ENCODE assay signal across 10 cellular contexts in genomic region chr2:109611467-109612095, GRCh38. TPM values are rescaled to one million over a fixed set of nuclear protein-coding genes. Genes with fewer than 3 reads are reported as not detected.
DNase-seq lines count a peak whose midpoint lies in the region; ATAC-seq, FAIRE-seq and TF ChIP-seq lines count a peak whose summit lies in the region.
"Had no signal": no experiment of that assay in that cellular context is flagged by ENCODE, and none has a peak within 500 bp of the region (broad histone marks: within the 10 kb centered on the region; RNA-seq: fewer than 3 reads in every experiment).

No MANE protein-coding gene starts in this region.

- ATAC-seq in natural killer cell treated with Interleukin-12 subunit alpha and Interleukin-12 subunit beta and Interleukin-15 and Interleukin-18, amount 100 ng/mL, for 72 hours: no peak
- no peak for ATAC-seq in GM21723 (IDR thresholded peaks at IDR 0.05; ENCODE audit: unreplicated experiment)
- ATAC-seq in stimulated activated naive B cell treated with anti-CD40 and anti-IgM and Interleukin-4, amounts not matched to agents 10 μg/mL and 1 μg/mL and 100 μg/mL, for 72 hours (replicated peaks): no peak
- ATAC-seq: pancreas had no signal

- H3K9me3 Mint-ChIP-seq in natural killer cell treated with Interleukin-12 subunit alpha and Interleukin-12 subunit beta and Interleukin-15 and Interleukin-18, amount 100 ng/mL, for 72 hours: no peaks in the 10 kb centered on the region
- peaks cover 0 to 3% of the 10 kb centered on the region in 2 donors for H3K9me3 Mint-ChIP-seq in stimulated activated naive B cell treated with anti-CD40 and anti-IgM and Interleukin-4, amounts not matched to agents 10 μg/mL and 1 μg/mL and 100 μg/mL, for 72 hours

- DNase-seq in D721Med (ENCODE audit: insufficient read length, low spot score): no peak
- DNase-seq in MV-4-11 (lab: John Stamatoyannopoulos, UW): peak; percentile 8
- peak; percentile 10 to 30 for DNase-seq in dermis microvascular lymphatic vessel endothelial cell (ENCODE audit: low read depth in 2 of 2)
- DNase-seq in natural killer cell treated with Interleukin-12 subunit alpha and Interleukin-12 subunit beta and Interleukin-15 and Interleukin-18, amount 100 ng/mL, for 72 hours (ENCODE audit: low spot score): no peak
- DNase-seq in stimulated activated CD8-positive, alpha-beta memory T cell treated with anti-CD3 and anti-CD28 coated beads, Interleukin-4, amount 100 ng/mL, for 48 hours: no peak
- no peak for DNase-seq in GM20000 (ENCODE audit: low spot score)
- DNase-seq in stimulated activated naive B cell treated with anti-CD40 and anti-IgM and Interleukin-4, amounts not matched to agents 10 μg/mL and 1 μg/mL and 100 μg/mL, for 72 hours: no peak
- DNase-seq: pancreas, uterus had no signal

- no peak for FAIRE-seq in D721Med (lab: Jason Lieb, UNC)
- FAIRE-seq: pancreas had no signal

- no peak overlapping the region for H3K27ac Mint-ChIP-seq in natural killer cell treated with Interleukin-12 subunit alpha and Interleukin-12 subunit beta and Interleukin-15 and Interleukin-18, amount 100 ng/mL, for 72 hours
- H3K27ac Mint-ChIP-seq in stimulated activated naive B cell treated with anti-CD40 and anti-IgM and Interleukin-4, amounts not matched to agents 10 μg/mL and 1 μg/mL and 100 μg/mL, for 72 hours: no peak overlapping the region

- H3K36me3 Mint-ChIP-seq in natural killer cell treated with Interleukin-12 subunit alpha and Interleukin-12 subunit beta and Interleukin-15 and Interleukin-18, amount 100 ng/mL, for 72 hours: peaks cover 8% of the 10 kb centered on the region
- peaks cover 6 to 14% of the 10 kb centered on the region in 2 donors for H3K36me3 Mint-ChIP-seq in stimulated activated naive B cell treated with anti-CD40 and anti-IgM and Interleukin-4, amounts not matched to agents 10 μg/mL and 1 μg/mL and 100 μg/mL, for 72 hours

- peaks cover 40 to 60% of the 10 kb centered on the region in 2 donors for H3K27me3 Mint-ChIP-seq in natural killer cell treated with Interleukin-12 subunit alpha and Interleukin-12 subunit beta and Interleukin-15 and Interleukin-18, amount 100 ng/mL, for 72 hours
- H3K27me3 Mint-ChIP-seq in stimulated activated naive B cell treated with anti-CD40 and anti-IgM and Interleukin-4, amounts not matched to agents 10 μg/mL and 1 μg/mL and 100 μg/mL, for 72 hours: peaks cover 65 to 74% of the 10 kb centered on the region in 2 donors

- peaks cover 7 to 8% of the 10 kb centered on the region in 2 donors for H3K4me1 Mint-ChIP-seq in natural killer cell treated with Interleukin-12 subunit alpha and Interleukin-12 subunit beta and Interleukin-15 and Interleukin-18, amount 100 ng/mL, for 72 hours (ENCODE audit: low read depth in 2 of 2)
- H3K4me1 Mint-ChIP-seq in stimulated activated naive B cell treated with anti-CD40 and anti-IgM and Interleukin-4, amounts not matched to agents 10 μg/mL and 1 μg/mL and 100 μg/mL, for 72 hours: peaks cover 2 to 4% of the 10 kb centered on the region in 2 donors

- peak overlapping the region; percentile 77 for H3K4me3 Mint-ChIP-seq in natural killer cell treated with Interleukin-12 subunit alpha and Interleukin-12 subunit beta and Interleukin-15 and Interleukin-18, amount 100 ng/mL, for 72 hours
- no peak overlapping the region for H3K4me3 Mint-ChIP-seq in stimulated activated naive B cell treated with anti-CD40 and anti-IgM and Interleukin-4, amounts not matched to agents 10 μg/mL and 1 μg/mL and 100 μg/mL, for 72 hours

- peak; percentile 26 for TF ChIP-seq CTCF in D721Med (IDR thresholded peaks at IDR 0.05; ENCODE audit: insufficient read depth, missing control alignments)
- no peak for TF ChIP-seq CTCF in GM20000 (IDR thresholded peaks at IDR 0.05; ENCODE audit: extremely low read depth, missing control alignments)

RNA-seq across cellular contexts. Expression of gene SEPTIN10, which starts 2.2 kb away (rescaled TPM):
- total RNA-seq in dermis microvascular lymphatic vessel endothelial cell: 86.8 and 107 TPM in 2 replicates
- 1 to 10 TPM in 1 of 2 donors, under 1 TPM in 1; 0.64 to 1.9 TPM for total RNA-seq in natural killer cell treated with Interleukin-12 subunit alpha and Interleukin-12 subunit beta and Interleukin-15 and Interleukin-18, amount 100 ng/mL, for 72 hours

RNA-seq across cellular contexts. Expression of gene SOWAHC, which starts 2.6 kb away (rescaled TPM):
- total RNA-seq in dermis microvascular lymphatic vessel endothelial cell: 6.0 and 11.4 TPM in 2 replicates
- under 1 TPM; 0.14 to 0.29 TPM for total RNA-seq in natural killer cell treated with Interleukin-12 subunit alpha and Interleukin-12 subunit beta and Interleukin-15 and Interleukin-18, amount 100 ng/mL, for 72 hours

Comparison
In these comparisons a context has a peak if more than half of its experiments do, and no peak if none do; other contexts are left out.
1. DNase-seq: peak in MV-4-11 (single experiment) and dermis microvascular lymphatic vessel endothelial cell (2 of 2); none in D721Med (single experiment), natural killer cell treated with Interleukin-12 subunit alpha and Interleukin-12 subunit beta and Interleukin-15 and Interleukin-18, amount 100 ng/mL, for 72 hours (single experiment), stimulated activated CD8-positive, alpha-beta memory T cell treated with anti-CD3 and anti-CD28 coated beads, Interleukin-4, amount 100 ng/mL, for 48 hours (single experiment), GM20000 (single experiment) and stimulated activated naive B cell treated with anti-CD40 and anti-IgM and Interleukin-4, amounts not matched to agents 10 μg/mL and 1 μg/mL and 100 μg/mL, for 72 hours (single experiment).
2. RNA of gene SEPTIN10, which starts 2.2 kb away (total RNA-seq): 86.8 to 107 TPM in dermis microvascular lymphatic vessel endothelial cell; 0.64 to 1.9 TPM in natural killer cell treated with Interleukin-12 subunit alpha and Interleukin-12 subunit beta and Interleukin-15 and Interleukin-18, amount 100 ng/mL, for 72 hours; every median in the first group is over 10 times any median in the second.